Comparison of ENCODE assay signal across 7 cellular contexts in genomic region chr18:31497711-31498449, GRCh38. TPM values are rescaled to one million over a fixed set of nuclear protein-coding genes. Genes with fewer than 3 reads are reported as not detected.
DNase-seq lines count a peak whose midpoint lies in the region; ATAC-seq, FAIRE-seq and TF ChIP-seq lines count a peak whose summit lies in the region.

TSS of gene DSG2 (plus strand) at chr18:31498177. CDS start at chr18:31498252, 75 bp downstream.

- H3K27ac ChIP-seq in ovary, result peak within 1 kb of the TSS; percentile 42 to 66

- H3K4me3 Mint-ChIP-seq in activated T-cell treated with anti-CD3 and anti-CD28 coated beads, Interleukin-2, amount 50 U/mL, for 72 hours, result peak within 1 kb of the TSS; percentile 74 to 84

- peaks cover 51% of the 10 kb centered on the region for H3K27me3 Mint-ChIP-seq in activated T-cell treated with anti-CD3 and anti-CD28 coated beads, Interleukin-2, amount 50 U/mL, for 72 hours (ENCODE audit: low read depth)

- no peaks in the 10 kb centered on the region for H3K9me3 ChIP-seq in ovary

- H3K27me3 ChIP-seq in H7 (ENCODE audit: control insufficient read depth, insufficient read depth, low read length) (no peaks in the 10 kb centered on the region; the same call in 1 of the 2 replicates), ovary (no peaks in the 10 kb centered on the region)

- H3K4me1 ChIP-seq in ovary (ENCODE audit: insufficient read depth), result no peaks in the 10 kb centered on the region

- H3K9me3 Mint-ChIP-seq in activated T-cell treated with anti-CD3 and anti-CD28 coated beads, Interleukin-2, amount 50 U/mL, for 72 hours, result no peaks in the 10 kb centered on the region

- H3K36me3 ChIP-seq in H7 (replicated peaks; ENCODE audit: control insufficient read depth, insufficient read depth, low read length), result no peaks in the 10 kb centered on the region; the same call in 1 of the 2 replicates
- H3K36me3 ChIP-seq in ovary, result no peaks in the 10 kb centered on the region

- H3K4me3 ChIP-seq in H7 (ENCODE audit: insufficient read depth, low read depth, low read length) (peak within 1 kb of the TSS; percentile 94), ovary (peak within 1 kb of the TSS; percentile 50)

- DNase-seq in GM18507 (ENCODE audit: extremely low spot score, insufficient read length, low read depth) (peak; percentile 25), H7 (peak; percentile 94), M059J (ENCODE audit: low read depth) (peak; percentile 2), glomerular visceral epithelial cell (ENCODE audit: extremely low spot score) (peak; percentile 81), ovary (peak; percentile 68 to 84 (median 78))
- DNase-seq in activated T-cell treated with anti-CD3 and anti-CD28 coated beads, Interleukin-2, amount 50 U/mL, for 72 hours, result peak; percentile 29 to 55

- FAIRE-seq in GM18507 (lab: Jason Lieb, UNC), result no peak

- peaks cover 14% of the 10 kb centered on the region for H3K4me1 Mint-ChIP-seq in activated T-cell treated with anti-CD3 and anti-CD28 coated beads, Interleukin-2, amount 50 U/mL, for 72 hours (ENCODE audit: low read depth)

- peak; percentile 41 for TF ChIP-seq POLR2A in ovary (IDR thresholded peaks at IDR 0.05)

- H3K27ac Mint-ChIP-seq in activated T-cell treated with anti-CD3 and anti-CD28 coated beads, Interleukin-2, amount 50 U/mL, for 72 hours, result no peak within 1 kb of the TSS

- no peak for TF ChIP-seq CTCF in ovary (IDR thresholded peaks at IDR 0.05)

- intact Hi-C loops in ovary (cut with DNase I), result no loop called here

- WGBS in ovary, 3 donors, result 4 to 8% (median 5%) methylated on average over 65 to 81 of the region's 82 CpGs

- peak; percentile 80 to 85 for ATAC-seq in activated T-cell treated with anti-CD3 and anti-CD28 coated beads, Interleukin-2, amount 50 U/mL, for 72 hours (replicated peaks in 1 of 2)
- ATAC-seq in HG03565 (IDR thresholded peaks at IDR 0.05; ENCODE audit: unreplicated experiment), result no peak

- TF ChIP-seq EP300 in ovary (IDR thresholded peaks at IDR 0.05), result no peak

- no peaks in the 10 kb centered on the region for H3K36me3 Mint-ChIP-seq in activated T-cell treated with anti-CD3 and anti-CD28 coated beads, Interleukin-2, amount 50 U/mL, for 72 hours (ENCODE audit: insufficient read depth in 2 of 2)

RNA-seq across cellular contexts. Expression of gene DSG2, which starts in this region (rescaled TPM):
- 51.7 and 66.0 TPM in 2 replicates for total RNA-seq in H7 (2014; rRNA removed; shearing (Covaris generic))
- total RNA-seq in M059J (2014; rRNA removed; shearing (Covaris generic)), result 0.34 TPM in 1 of 2 replicates, not detected in the other
- total RNA-seq in activated T-cell treated with anti-CD3 and anti-CD28 coated beads, Interleukin-2, amount 50 U/mL, for 72 hours, result 1 to 10 TPM; 1.6 to 3.1 TPM
- total RNA-seq in ovary, result 10 to 100 TPM; 15.7 to 43.7 (median 22.2) TPM
- 10 to 100 TPM; 13.7 to 17.8 TPM for polyA plus RNA-seq in ovary

Comparison
In these comparisons a context has a peak if more than half of its experiments do, and no peak if none do; other contexts are left out.
1. RNA of gene DSG2 (total RNA-seq): 51.7 to 66.0 TPM in H7 and 15.7 to 43.7 TPM in ovary; 1.6 to 3.1 TPM in activated T-cell treated with anti-CD3 and anti-CD28 coated beads, Interleukin-2, amount 50 U/mL, for 72 hours and 0.34 TPM in M059J; every median in the first group is over 4 times any median in the second.
2. Peak in DNase-seq in M059J; RNA of the gene not detected or under 1 TPM.
3. DNase-seq: peak in every context shown above with its lines; median percentile 94 in H7; 81 in glomerular visceral epithelial cell; 78 in ovary; 42 in activated T-cell treated with anti-CD3 and anti-CD28 coated beads, Interleukin-2, amount 50 U/mL, for 72 hours; 25 in GM18507; 2 in M059J.